8 cellular contexts compared by ENCODE assay signal in the genomic region with DNA sequence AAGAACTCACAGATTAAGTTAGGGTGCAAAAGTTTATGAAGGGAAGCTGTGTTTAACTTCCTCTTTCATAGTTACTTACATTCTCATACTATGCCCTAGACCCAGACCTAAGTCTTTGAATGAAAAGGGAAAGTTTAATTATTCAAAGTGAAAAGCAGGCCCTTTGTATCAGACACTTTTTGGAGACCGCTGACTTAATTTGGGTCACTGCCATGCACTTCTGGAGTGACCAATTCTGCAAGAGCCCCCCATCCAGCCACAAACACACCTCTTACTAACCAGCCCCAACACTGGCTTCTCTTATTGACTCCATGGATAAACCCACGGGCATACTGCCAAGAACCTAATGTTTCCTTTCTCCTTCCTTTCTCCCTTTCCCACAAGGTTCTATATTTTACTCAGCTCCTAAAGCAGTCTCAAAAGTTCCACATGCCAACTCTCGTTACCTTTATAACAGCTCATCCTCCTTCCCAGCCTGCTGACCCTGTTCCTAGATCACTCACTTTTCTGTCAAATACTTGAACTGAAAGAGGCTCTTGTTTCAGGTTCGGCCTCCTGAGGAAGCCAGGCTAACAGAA. TPM values are rescaled to one million over a fixed set of nuclear protein-coding genes. Genes with fewer than 3 reads are reported as not detected.
DNase-seq lines count a peak whose midpoint lies in the region; ATAC-seq lines count a peak whose summit lies in the region.

No MANE protein-coding gene starts in this region.

- H3K27me3 Mint-ChIP-seq in CD4-positive, alpha-beta memory T cell: no peaks in the 10 kb centered on the region
- no peaks in the 10 kb centered on the region for H3K27me3 Mint-ChIP-seq in naive thymus-derived CD8-positive, alpha-beta T cell

- peak overlapping the region in 2 of 8 donors; percentile 0 to 2 for H3K4me3 Mint-ChIP-seq in CD4-positive, alpha-beta memory T cell
- H3K4me3 Mint-ChIP-seq in naive thymus-derived CD8-positive, alpha-beta T cell: no peak overlapping the region

- H3K36me3 ChIP-seq in CD4-positive, alpha-beta memory T cell (ENCODE audit: insufficient read depth, low read length): peaks cover 2% of the 10 kb centered on the region

- peak overlapping the region; percentile 54 to 91 (median 89) for H3K27ac Mint-ChIP-seq in CD4-positive, alpha-beta memory T cell
- H3K27ac Mint-ChIP-seq in naive thymus-derived CD8-positive, alpha-beta T cell: peak overlapping the region; percentile 21 to 86 (median 80)

- POLR2A ChIA-PET in CD4-positive, alpha-beta memory T cell (lab: Charles Lee; ENCODE audit: partially characterized antibody): no interaction called here
- POLR2A ChIA-PET in naive thymus-derived CD8-positive, alpha-beta T cell (lab: Charles Lee): no interaction called here

- no peak overlapping the region for H3K27ac ChIP-seq in CD4-positive, alpha-beta memory T cell (ENCODE audit: low read depth, low read length)

- DNase-seq in CD4-positive, alpha-beta memory T cell: no peak
- DNase-seq in UCSD-AML1 (lab: John Stamatoyannopoulos, UW; ENCODE audit: unreplicated experiment) (peak; percentile 20), superior temporal gyrus (ENCODE audit: extremely low spot score) (no peak), NCI-H1092 treated with DMSO at 0.1 percent for 48 hours (lab: John Stamatoyannopoulos, UW) (no peak)
- DNase-seq in naive thymus-derived CD8-positive, alpha-beta T cell: no peak
- no peak for DNase-seq in activated effector memory CD4-positive, alpha-beta T cell treated with Interleukin-2 at 50 U/mL for 16 hours

- H3K9me3 Mint-ChIP-seq in CD4-positive, alpha-beta memory T cell: no peaks in the 10 kb centered on the region
- no peaks in the 10 kb centered on the region for H3K9me3 Mint-ChIP-seq in naive thymus-derived CD8-positive, alpha-beta T cell

- H3K36me3 Mint-ChIP-seq in CD4-positive, alpha-beta memory T cell: peaks cover 21 to 37% of the 10 kb centered on the region in 2 donors
- peaks cover 4 to 58% (median 13%) of the 10 kb centered on the region in 3 donors for H3K36me3 Mint-ChIP-seq in naive thymus-derived CD8-positive, alpha-beta T cell

- H3K4me3 ChIP-seq in CD4-positive, alpha-beta memory T cell (ENCODE audit: low read length in 2 of 2): no peak overlapping the region

- H3K27me3 ChIP-seq in CD4-positive, alpha-beta memory T cell (ENCODE audit: insufficient read depth, low read length): no peaks in the 10 kb centered on the region

- peaks cover 32 to 67% (median 45%) of the 10 kb centered on the region in 4 donors for H3K4me1 Mint-ChIP-seq in CD4-positive, alpha-beta memory T cell
- H3K4me1 Mint-ChIP-seq in naive thymus-derived CD8-positive, alpha-beta T cell: peaks cover 5 to 55% (median 25%) of the 10 kb centered on the region in 4 donors

- intact Hi-C loops in CD4-positive, alpha-beta memory T cell (cut with micrococcal nuclease): loop anchor here (5.0 kb wide), 1 partner anchor 45 kb away; no protein-coding TSS in a partner anchor

- H3K9me3 ChIP-seq in CD4-positive, alpha-beta memory T cell (ENCODE audit: control insufficient read depth in 1 of 2, low read length in 2 of 2): no peaks in the 10 kb centered on the region

- ATAC-seq in GM19023 (IDR thresholded peaks at IDR 0.05; ENCODE audit: unreplicated experiment) (peak; percentile 77), HG03066 (IDR thresholded peaks at IDR 0.05; ENCODE audit: low read depth, unreplicated experiment) (peak; percentile 73)
- ATAC-seq in naive thymus-derived CD8-positive, alpha-beta T cell: no peak

- peaks cover 29% of the 10 kb centered on the region for H3K4me1 ChIP-seq in CD4-positive, alpha-beta memory T cell (ENCODE audit: insufficient read depth, low read length)

- CTCF ChIA-PET in CD4-positive, alpha-beta memory T cell (lab: Charles Lee; ENCODE audit: partially characterized antibody): interaction anchor here (1.5 kb wide), 1 partner anchor 45 kb away, joined by 4 read pairs; no protein-coding TSS in a partner anchor

RNA-seq across cellular contexts. Expression of a gene that starts 34.5 kb away (rescaled TPM):
- 10 to 100 TPM; 67.9 to 71.4 TPM for total RNA-seq in CD4-positive, alpha-beta memory T cell
- 10 to 100 TPM; 63.8 to 69.1 TPM for polyA plus RNA-seq in CD4-positive, alpha-beta memory T cell
- 10 to 100 TPM; 77.5 to 78.2 TPM for total RNA-seq in naive thymus-derived CD8-positive, alpha-beta T cell
- 10 to 100 TPM; 59.4 to 72.9 (median 68.5) TPM for polyA plus RNA-seq in naive thymus-derived CD8-positive, alpha-beta T cell

RNA-seq across cellular contexts. Expression of a gene that starts 34.6 kb away (rescaled TPM):
- total RNA-seq in CD4-positive, alpha-beta memory T cell: 10 to 100 TPM; 14.8 to 15.7 TPM
- 10 to 100 TPM; 35.4 to 40.1 TPM for polyA plus RNA-seq in CD4-positive, alpha-beta memory T cell
- 10 to 100 TPM; 18.0 to 23.7 TPM for total RNA-seq in naive thymus-derived CD8-positive, alpha-beta T cell
- polyA plus RNA-seq in naive thymus-derived CD8-positive, alpha-beta T cell: 10 to 100 TPM; 33.3 to 38.5 (median 35.8) TPM

RNA-seq across cellular contexts. Expression of a gene that starts 47.8 kb away (rescaled TPM):
- total RNA-seq in CD4-positive, alpha-beta memory T cell: 10 to 100 TPM; 60.1 to 61.3 TPM
- polyA plus RNA-seq in CD4-positive, alpha-beta memory T cell: 10 to 100 TPM; 10.2 to 20.7 TPM
- total RNA-seq in naive thymus-derived CD8-positive, alpha-beta T cell: 10 to 100 TPM; 56.7 to 61.8 TPM
- 10 to 100 TPM; 14.7 to 17.9 (median 14.9) TPM for polyA plus RNA-seq in naive thymus-derived CD8-positive, alpha-beta T cell

Comparison
In these comparisons a context has a peak if more than half of its experiments do, and no peak if none do; other contexts are left out.
1. ATAC-seq: peak in GM19023 (single experiment) and HG03066 (single experiment); none in naive thymus-derived CD8-positive, alpha-beta T cell (0 of 2).